ENCODE assay signal across 10 cellular contexts in genomic region chr6:145704153-145704781, GRCh38.
DNase-seq lines count a peak whose midpoint lies in the region; ATAC-seq and TF ChIP-seq lines count a peak whose summit lies in the region.
"Had no signal": no experiment of that assay in that cellular context is flagged by ENCODE, and none has a peak within 500 bp of the region (broad histone marks: within the 10 kb centered on the region; RNA-seq: fewer than 3 reads in every experiment).

No MANE protein-coding gene starts in this region.

- no peak for ATAC-seq in HG03565 (IDR thresholded peaks at IDR 0.05; ENCODE audit: unreplicated experiment)
- ATAC-seq in GM21528 (IDR thresholded peaks at IDR 0.05; ENCODE audit: low FRiP score, unreplicated experiment), result no peak

- DNase-seq in DMS53 (lab: John Stamatoyannopoulos, UW) (peak; percentile 33), astrocyte of the hippocampus (ENCODE audit: low read depth, low spot score) (peak; percentile 16), medulla oblongata (ENCODE audit: extremely low spot score) (peak; percentile 18), MV-4-11 (lab: John Stamatoyannopoulos, UW) (no peak)
- DNase-seq in activated CD8-positive, alpha-beta memory T cell treated with anti-CD3 and anti-CD28 coated beads, Interleukin-2, amount 50 U/mL, for 4 hours, result no peak
- DNase-seq: GOT3; stimulated activated CD4-positive, alpha-beta T cell treated with anti-CD3 and anti-CD28 coated beads, Interleukin-12 subunit alpha, Interleukin-12 subunit beta, amount 100 ng/mL, for 4 hours had no signal

- TF ChIP-seq CTCF in LNCAP (IDR thresholded peaks at IDR 0.05), result peak; percentile 55

Comparison
In these comparisons a context has a peak if more than half of its experiments do, and no peak if none do; other contexts are left out.
1. DNase-seq: peak in DMS53 (single experiment), astrocyte of the hippocampus (single experiment) and medulla oblongata (single experiment); none in activated CD8-positive, alpha-beta memory T cell treated with anti-CD3 and anti-CD28 coated beads, Interleukin-2, amount 50 U/mL, for 4 hours (single experiment) and MV-4-11 (single experiment).